ENCODE assay signal across 14 cellular contexts in genomic region chr12:31368666-31369361, GRCh38. TPM values are rescaled to one million over a fixed set of nuclear protein-coding genes. Genes with fewer than 3 reads are reported as not detected.
DNase-seq lines count a peak whose midpoint lies in the region; ATAC-seq and TF ChIP-seq lines count a peak whose summit lies in the region.
"Had no signal": no experiment of that assay in that cellular context is flagged by ENCODE, and none has a peak within 500 bp of the region (broad histone marks: within the 10 kb centered on the region; RNA-seq: fewer than 3 reads in every experiment).

No MANE protein-coding gene starts in this region.

- H2BK15ac ChIP-seq in mesendoderm (replicated peaks; ENCODE audit: low read depth): no peak overlapping the region

- H3K56ac ChIP-seq in mesendoderm (ENCODE audit: low read length): peak overlapping the region; percentile 72

- H3K27ac ChIP-seq in HUES48 (ENCODE audit: low read depth, low read length) (peak overlapping the region; percentile 99), ascending aorta (peak overlapping the region; percentile 7 to 33), mesendoderm (ENCODE audit: low read depth, low read length) (peak overlapping the region; percentile 100), breast epithelium (no peak overlapping the region)
- H3K27ac ChIP-seq: dorsolateral prefrontal cortex, heart left ventricle had no signal

- TF ChIP-seq CTCF in ascending aorta (IDR thresholded peaks at IDR 0.05): no peak
- TF ChIP-seq CTCF in breast epithelium (IDR thresholded peaks at IDR 0.05): no peak

- H4K5ac ChIP-seq in mesendoderm (ENCODE audit: low read length): no peak overlapping the region

- H3K36me3 ChIP-seq in HUES48 (ENCODE audit: control insufficient read depth, insufficient read depth, low read length): no peaks in the 10 kb centered on the region
- H3K36me3 ChIP-seq in ascending aorta: no peaks in the 10 kb centered on the region
- no peaks in the 10 kb centered on the region for H3K36me3 ChIP-seq in mesendoderm (ENCODE audit: control insufficient read depth, insufficient read depth, low read length)
- no peaks in the 10 kb centered on the region for H3K36me3 ChIP-seq in breast epithelium
- H3K36me3 ChIP-seq: heart left ventricle had no signal

- H3K9ac ChIP-seq in HUES48 (ENCODE audit: low read depth, low read length) (peak overlapping the region; percentile 82), mesendoderm (ENCODE audit: low read length) (peak overlapping the region; percentile 71)

- WGBS in mesendoderm (ENCODE audit: extremely low coverage, insufficient coverage, low lambda C conversion rate): no CpG with 5 or more reads among the region's 8 CpGs

- H3K79me2 ChIP-seq in mesendoderm (ENCODE audit: control insufficient read depth, insufficient read depth, low read length): no peaks in the 10 kb centered on the region

- intact Hi-C loops in ascending aorta (cut with DNase I) (no loop called here), breast epithelium (cut with DNase I; ENCODE audit: low total_unique reads) (no loop called here)

- no peaks in the 10 kb centered on the region for H3K27me3 ChIP-seq in HUES48 (ENCODE audit: control insufficient read depth, insufficient read depth, low read length)
- no peaks in the 10 kb centered on the region for H3K27me3 ChIP-seq in ascending aorta
- no peaks in the 10 kb centered on the region for H3K27me3 ChIP-seq in mesendoderm (ENCODE audit: insufficient read depth, low read length, poor library complexity)
- no peaks in the 10 kb centered on the region for H3K27me3 ChIP-seq in breast epithelium
- H3K27me3 ChIP-seq: dorsolateral prefrontal cortex, heart left ventricle had no signal

- no peak overlapping the region for H2AK5ac ChIP-seq in mesendoderm (ENCODE audit: low read length)

- H3K4me1 ChIP-seq in HUES48 (ENCODE audit: control insufficient read depth, insufficient read depth, low read length) (peaks cover 32% of the 10 kb centered on the region), ascending aorta (peaks cover 0 to 7% of the 10 kb centered on the region in 2 donors), mesendoderm (ENCODE audit: control insufficient read depth, low read depth, low read length) (peaks cover 17% of the 10 kb centered on the region), breast epithelium (no peaks in the 10 kb centered on the region)

- H3K9me3 ChIP-seq in HUES48 (ENCODE audit: control insufficient read depth, insufficient read depth, low read length) (no peaks in the 10 kb centered on the region), ascending aorta (no peaks in the 10 kb centered on the region), breast epithelium (no peaks in the 10 kb centered on the region)
- H3K9me3 ChIP-seq: heart left ventricle, mucosa of descending colon had no signal

- peak overlapping the region; percentile 89 for H2BK120ac ChIP-seq in mesendoderm (ENCODE audit: low read depth, low read length)

- peak overlapping the region; percentile 11 for H3K23ac ChIP-seq in mesendoderm (ENCODE audit: low read length)

- H4K8ac ChIP-seq in mesendoderm (ENCODE audit: low read depth, low read length): no peak overlapping the region

- H3K18ac ChIP-seq in mesendoderm (ENCODE audit: low read length): peak overlapping the region; percentile 93

- peak overlapping the region; percentile 62 for H2BK5ac ChIP-seq in mesendoderm (ENCODE audit: low read length)

- DNase-seq in CD1c-positive myeloid dendritic cell (ENCODE audit: extremely low spot score) (peak; percentile 44), ascending aorta (ENCODE audit: low spot score in 2 of 2) (no peak), mesendoderm (peak; percentile 75), breast epithelium (ENCODE audit: low spot score in 2 of 2) (no peak)
- no peak for DNase-seq in activated CD4-positive, alpha-beta T cell treated with anti-CD3 and anti-CD28 coated beads, Interleukin-2, amount 50 U/mL, for 4 hours
- DNase-seq: activated CD4-positive, CD25-positive, alpha-beta regulatory T cell; C1 segment of cervical spinal cord; dorsolateral prefrontal cortex; heart left ventricle; stimulated activated CD4-positive, alpha-beta T cell treated with anti-CD3 and anti-CD28 coated beads, Interleukin-12 subunit alpha, Interleukin-12 subunit beta, amount 100 ng/mL, for 4 hours had no signal

- no peak for TF ChIP-seq POLR2A in breast epithelium (IDR thresholded peaks at IDR 0.05)

- H3K4me3 ChIP-seq in HUES48 (ENCODE audit: low read depth, low read length) (peak overlapping the region; percentile 60), ascending aorta (no peak overlapping the region), mesendoderm (ENCODE audit: low read length) (no peak overlapping the region), breast epithelium (no peak overlapping the region)
- H3K4me3 ChIP-seq: dorsolateral prefrontal cortex, mucosa of descending colon had no signal

- H3K4ac ChIP-seq in mesendoderm (ENCODE audit: low read depth, low read length): peak overlapping the region; percentile 91

- H3K79me1 ChIP-seq in mesendoderm (ENCODE audit: low read length): no peaks in the 10 kb centered on the region

- H3K4me2 ChIP-seq in mesendoderm (ENCODE audit: low read length): no peak overlapping the region

- no peak for ATAC-seq in HG03135 (IDR thresholded peaks at IDR 0.05; ENCODE audit: unreplicated experiment)
- ATAC-seq in GM18498 (IDR thresholded peaks at IDR 0.05; ENCODE audit: unreplicated experiment): no peak
- ATAC-seq: mucosa of descending colon had no signal

RNA-seq across cellular contexts. Expression of gene SINHCAF, which starts 42.9 kb away (rescaled TPM):
- total RNA-seq in ascending aorta (10.9 TPM), breast epithelium (10 to 100 TPM; 11.8 to 76.5 (median 54.7) TPM)
- 320 TPM for polyA plus RNA-seq in mesendoderm (2013, experiment 1 of 2)
- polyA plus RNA-seq in mesendoderm (2013, experiment 2 of 2): 315 TPM

Comparison
In these comparisons a context has a peak if more than half of its experiments do, and no peak if none do; other contexts are left out.
1. DNase-seq: peak in CD1c-positive myeloid dendritic cell (single experiment) and mesendoderm (single experiment); none in ascending aorta (0 of 2), breast epithelium (0 of 2) and activated CD4-positive, alpha-beta T cell treated with anti-CD3 and anti-CD28 coated beads, Interleukin-2, amount 50 U/mL, for 4 hours (0 of 2).
2. H3K27ac ChIP-seq: peak in HUES48 (single experiment), ascending aorta (2 of 2) and mesendoderm (single experiment); none in breast epithelium (0 of 2).